Comparison of ENCODE assay signal across 1 cellular context in the genomic region with DNA sequence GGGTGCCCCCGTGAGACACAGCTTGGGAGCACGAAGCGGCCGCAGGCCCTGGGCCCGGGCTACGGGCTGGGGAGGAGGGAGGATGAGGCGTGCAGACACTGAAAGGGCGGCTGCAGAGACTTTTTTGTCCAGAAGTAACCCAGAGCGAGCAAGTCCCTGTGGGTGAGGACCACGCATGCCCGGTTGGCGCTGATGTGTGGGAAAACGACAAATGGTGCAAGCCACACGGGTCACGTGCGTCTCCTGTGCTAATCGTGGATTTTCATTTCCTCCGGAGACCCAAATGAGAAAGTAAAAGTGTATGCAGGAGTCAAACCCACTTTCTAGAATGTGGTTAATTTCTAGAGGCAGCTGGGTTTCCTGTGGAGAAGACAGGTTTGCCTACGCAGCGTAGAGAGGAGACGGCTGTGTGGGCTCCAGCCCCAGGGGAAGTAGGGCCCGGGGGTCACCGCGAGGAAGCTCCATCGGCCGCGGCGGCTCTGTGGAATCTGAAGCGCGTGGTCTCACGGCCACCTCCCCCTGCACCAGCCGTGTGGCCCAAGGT.
TF ChIP-seq lines count a peak whose summit lies in the region.

No MANE protein-coding gene starts in this region.

TF ChIP-seq in GM12878, 131 proteins besides CTCF, POLR2A, EP300 and RAD21 (continued from another document and continues in another):
- TF ChIP-seq, protein P1, sequence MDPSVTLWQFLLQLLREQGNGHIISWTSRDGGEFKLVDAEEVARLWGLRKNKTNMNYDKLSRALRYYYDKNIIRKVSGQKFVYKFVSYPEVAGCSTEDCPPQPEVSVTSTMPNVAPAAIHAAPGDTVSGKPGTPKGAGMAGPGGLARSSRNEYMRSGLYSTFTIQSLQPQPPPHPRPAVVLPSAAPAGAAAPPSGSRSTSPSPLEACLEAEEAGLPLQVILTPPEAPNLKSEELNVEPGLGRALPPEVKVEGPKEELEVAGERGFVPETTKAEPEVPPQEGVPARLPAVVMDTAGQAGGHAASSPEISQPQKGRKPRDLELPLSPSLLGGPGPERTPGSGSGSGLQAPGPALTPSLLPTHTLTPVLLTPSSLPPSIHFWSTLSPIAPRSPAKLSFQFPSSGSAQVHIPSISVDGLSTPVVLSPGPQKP (IDR thresholded peaks at IDR 0.05; ENCODE audit: low read depth, low read length), result no peak
- TF ChIP-seq, protein P2, sequence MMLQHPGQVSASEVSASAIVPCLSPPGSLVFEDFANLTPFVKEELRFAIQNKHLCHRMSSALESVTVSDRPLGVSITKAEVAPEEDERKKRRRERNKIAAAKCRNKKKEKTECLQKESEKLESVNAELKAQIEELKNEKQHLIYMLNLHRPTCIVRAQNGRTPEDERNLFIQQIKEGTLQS (IDR thresholded peaks at IDR 0.05; ENCODE audit: borderline replicate concordance, extremely low read depth, low read depth, low read length), result 0 out of 2 replicates have a peak, but pooled peaks have one; percentile 47
- TF ChIP-seq SMARCA5 (IDR thresholded peaks at IDR 0.05) (no peak), NR2C2 (IDR thresholded peaks at IDR 0.05; ENCODE audit: borderline replicate concordance, control insufficient read depth, insufficient read length, low read depth) (no peak), TCF7 (IDR thresholded peaks at IDR 0.05; ENCODE audit: borderline replicate concordance) (no peak), ASH2L (IDR thresholded peaks at IDR 0.05; ENCODE audit: borderline replicate concordance, low read depth) (no peak), EED (IDR thresholded peaks at IDR 0.05; ENCODE audit: low read depth) (0 out of 2 replicates have a peak, but pooled peaks have one; percentile 61), BCL11A (IDR thresholded peaks at IDR 0.05; ENCODE audit: low read depth, low read length) (peak; percentile 56; the same call in 1 of the 2 replicates), MEF2A (IDR thresholded peaks at IDR 0.05; ENCODE audit: insufficient read depth, low read depth, low read length) (0 out of 2 replicates have a peak, but pooled peaks have one; percentile 20), HDGF (IDR thresholded peaks at IDR 0.05) (no peak), GATAD2B (conservative IDR thresholded peaks at IDR 0.05; ENCODE audit: low read depth) (no peak), IRF4 (IDR thresholded peaks at IDR 0.05; ENCODE audit: low read depth, low read length) (no peak), NBN (IDR thresholded peaks at IDR 0.05) (peak; percentile 66; the same call in 1 of the 2 replicates), PAX5 (IDR thresholded peaks at IDR 0.05; ENCODE audit: borderline replicate concordance, low read depth, low read length) (peak; percentile 61; the same call in 1 of the 2 replicates), PML (IDR thresholded peaks at IDR 0.05; ENCODE audit: low read length) (no peak), RUNX3 (IDR thresholded peaks at IDR 0.05; ENCODE audit: low read length) (peak; percentile 97), NR2C1 (IDR thresholded peaks at IDR 0.05) (no peak), SMAD5 (IDR thresholded peaks at IDR 0.05; ENCODE audit: low read depth) (no peak), NR2F1 (conservative IDR thresholded peaks at IDR 0.05) (peak; percentile 41; the same call in 1 of the 2 replicates), MEF2B (IDR thresholded peaks at IDR 0.05; ENCODE audit: partially characterized antibody, poor library complexity, severe bottlenecking) (peak; percentile 75), NRF1 (conservative IDR thresholded peaks at IDR 0.05; ENCODE audit: low read depth, low read length) (no peak), CHD1 (IDR thresholded peaks at IDR 0.05; ENCODE audit: low read depth, low read length) (no peak), FOS (IDR thresholded peaks at IDR 0.05; ENCODE audit: borderline replicate concordance, extremely low read depth, insufficient read length) (no peak), ZNF217 (IDR thresholded peaks at IDR 0.05) (no peak), MTA2 (IDR thresholded peaks at IDR 0.05; ENCODE audit: low read depth) (peak; percentile 56; the same call in 1 of the 2 replicates), IKZF2 (IDR thresholded peaks at IDR 0.05) (peak; percentile 74 to 81; a peak in 3 of 4 replicates), NFYA (IDR thresholded peaks at IDR 0.05; ENCODE audit: borderline replicate concordance, low read depth, low read length) (no peak), MYC (IDR thresholded peaks at IDR 0.05; ENCODE audit: insufficient read depth, insufficient read length, insufficient replicate concordance, low read length, severe bottlenecking) (no peak)
- TF ChIP-seq, protein P3, sequence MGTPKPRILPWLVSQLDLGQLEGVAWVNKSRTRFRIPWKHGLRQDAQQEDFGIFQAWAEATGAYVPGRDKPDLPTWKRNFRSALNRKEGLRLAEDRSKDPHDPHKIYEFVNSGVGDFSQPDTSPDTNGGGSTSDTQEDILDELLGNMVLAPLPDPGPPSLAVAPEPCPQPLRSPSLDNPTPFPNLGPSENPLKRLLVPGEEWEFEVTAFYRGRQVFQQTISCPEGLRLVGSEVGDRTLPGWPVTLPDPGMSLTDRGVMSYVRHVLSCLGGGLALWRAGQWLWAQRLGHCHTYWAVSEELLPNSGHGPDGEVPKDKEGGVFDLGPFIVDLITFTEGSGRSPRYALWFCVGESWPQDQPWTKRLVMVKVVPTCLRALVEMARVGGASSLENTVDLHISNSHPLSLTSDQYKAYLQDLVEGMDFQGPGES (IDR thresholded peaks at IDR 0.05), result no peak
- TF ChIP-seq, protein P4, sequence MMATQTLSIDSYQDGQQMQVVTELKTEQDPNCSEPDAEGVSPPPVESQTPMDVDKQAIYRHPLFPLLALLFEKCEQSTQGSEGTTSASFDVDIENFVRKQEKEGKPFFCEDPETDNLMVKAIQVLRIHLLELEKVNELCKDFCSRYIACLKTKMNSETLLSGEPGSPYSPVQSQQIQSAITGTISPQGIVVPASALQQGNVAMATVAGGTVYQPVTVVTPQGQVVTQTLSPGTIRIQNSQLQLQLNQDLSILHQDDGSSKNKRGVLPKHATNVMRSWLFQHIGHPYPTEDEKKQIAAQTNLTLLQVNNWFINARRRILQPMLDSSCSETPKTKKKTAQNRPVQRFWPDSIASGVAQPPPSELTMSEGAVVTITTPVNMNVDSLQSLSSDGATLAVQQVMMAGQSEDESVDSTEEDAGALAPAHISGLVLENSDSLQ (IDR thresholded peaks at IDR 0.05), result no peak
- TF ChIP-seq, protein P5, sequence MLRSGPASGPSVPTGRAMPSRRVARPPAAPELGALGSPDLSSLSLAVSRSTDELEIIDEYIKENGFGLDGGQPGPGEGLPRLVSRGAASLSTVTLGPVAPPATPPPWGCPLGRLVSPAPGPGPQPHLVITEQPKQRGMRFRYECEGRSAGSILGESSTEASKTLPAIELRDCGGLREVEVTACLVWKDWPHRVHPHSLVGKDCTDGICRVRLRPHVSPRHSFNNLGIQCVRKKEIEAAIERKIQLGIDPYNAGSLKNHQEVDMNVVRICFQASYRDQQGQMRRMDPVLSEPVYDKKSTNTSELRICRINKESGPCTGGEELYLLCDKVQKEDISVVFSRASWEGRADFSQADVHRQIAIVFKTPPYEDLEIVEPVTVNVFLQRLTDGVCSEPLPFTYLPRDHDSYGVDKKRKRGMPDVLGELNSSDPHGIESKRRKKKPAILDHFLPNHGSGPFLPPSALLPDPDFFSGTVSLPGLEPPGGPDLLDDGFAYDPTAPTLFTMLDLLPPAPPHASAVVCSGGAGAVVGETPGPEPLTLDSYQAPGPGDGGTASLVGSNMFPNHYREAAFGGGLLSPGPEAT (IDR thresholded peaks at IDR 0.05; ENCODE audit: low read depth), result peak; percentile 62; the same call in 1 of the 2 replicates
- TF ChIP-seq, protein P6, sequence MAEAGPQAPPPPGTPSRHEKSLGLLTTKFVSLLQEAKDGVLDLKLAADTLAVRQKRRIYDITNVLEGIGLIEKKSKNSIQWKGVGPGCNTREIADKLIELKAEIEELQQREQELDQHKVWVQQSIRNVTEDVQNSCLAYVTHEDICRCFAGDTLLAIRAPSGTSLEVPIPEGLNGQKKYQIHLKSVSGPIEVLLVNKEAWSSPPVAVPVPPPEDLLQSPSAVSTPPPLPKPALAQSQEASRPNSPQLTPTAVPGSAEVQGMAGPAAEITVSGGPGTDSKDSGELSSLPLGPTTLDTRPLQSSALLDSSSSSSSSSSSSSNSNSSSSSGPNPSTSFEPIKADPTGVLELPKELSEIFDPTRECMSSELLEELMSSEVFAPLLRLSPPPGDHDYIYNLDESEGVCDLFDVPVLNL (IDR thresholded peaks at IDR 0.05; ENCODE audit: low read depth, low read length), result no peak
- TF ChIP-seq, protein P7, sequence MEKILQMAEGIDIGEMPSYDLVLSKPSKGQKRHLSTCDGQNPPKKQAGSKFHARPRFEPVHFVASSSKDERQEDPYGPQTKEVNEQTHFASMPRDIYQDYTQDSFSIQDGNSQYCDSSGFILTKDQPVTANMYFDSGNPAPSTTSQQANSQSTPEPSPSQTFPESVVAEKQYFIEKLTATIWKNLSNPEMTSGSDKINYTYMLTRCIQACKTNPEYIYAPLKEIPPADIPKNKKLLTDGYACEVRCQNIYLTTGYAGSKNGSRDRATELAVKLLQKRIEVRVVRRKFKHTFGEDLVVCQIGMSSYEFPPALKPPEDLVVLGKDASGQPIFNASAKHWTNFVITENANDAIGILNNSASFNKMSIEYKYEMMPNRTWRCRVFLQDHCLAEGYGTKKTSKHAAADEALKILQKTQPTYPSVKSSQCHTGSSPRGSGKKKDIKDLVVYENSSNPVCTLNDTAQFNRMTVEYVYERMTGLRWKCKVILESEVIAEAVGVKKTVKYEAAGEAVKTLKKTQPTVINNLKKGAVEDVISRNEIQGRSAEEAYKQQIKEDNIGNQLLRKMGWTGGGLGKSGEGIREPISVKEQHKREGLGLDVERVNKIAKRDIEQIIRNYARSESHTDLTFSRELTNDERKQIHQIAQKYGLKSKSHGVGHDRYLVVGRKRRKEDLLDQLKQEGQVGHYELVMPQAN (conservative IDR thresholded peaks at IDR 0.05), result no peak
- TF ChIP-seq, protein P8, sequence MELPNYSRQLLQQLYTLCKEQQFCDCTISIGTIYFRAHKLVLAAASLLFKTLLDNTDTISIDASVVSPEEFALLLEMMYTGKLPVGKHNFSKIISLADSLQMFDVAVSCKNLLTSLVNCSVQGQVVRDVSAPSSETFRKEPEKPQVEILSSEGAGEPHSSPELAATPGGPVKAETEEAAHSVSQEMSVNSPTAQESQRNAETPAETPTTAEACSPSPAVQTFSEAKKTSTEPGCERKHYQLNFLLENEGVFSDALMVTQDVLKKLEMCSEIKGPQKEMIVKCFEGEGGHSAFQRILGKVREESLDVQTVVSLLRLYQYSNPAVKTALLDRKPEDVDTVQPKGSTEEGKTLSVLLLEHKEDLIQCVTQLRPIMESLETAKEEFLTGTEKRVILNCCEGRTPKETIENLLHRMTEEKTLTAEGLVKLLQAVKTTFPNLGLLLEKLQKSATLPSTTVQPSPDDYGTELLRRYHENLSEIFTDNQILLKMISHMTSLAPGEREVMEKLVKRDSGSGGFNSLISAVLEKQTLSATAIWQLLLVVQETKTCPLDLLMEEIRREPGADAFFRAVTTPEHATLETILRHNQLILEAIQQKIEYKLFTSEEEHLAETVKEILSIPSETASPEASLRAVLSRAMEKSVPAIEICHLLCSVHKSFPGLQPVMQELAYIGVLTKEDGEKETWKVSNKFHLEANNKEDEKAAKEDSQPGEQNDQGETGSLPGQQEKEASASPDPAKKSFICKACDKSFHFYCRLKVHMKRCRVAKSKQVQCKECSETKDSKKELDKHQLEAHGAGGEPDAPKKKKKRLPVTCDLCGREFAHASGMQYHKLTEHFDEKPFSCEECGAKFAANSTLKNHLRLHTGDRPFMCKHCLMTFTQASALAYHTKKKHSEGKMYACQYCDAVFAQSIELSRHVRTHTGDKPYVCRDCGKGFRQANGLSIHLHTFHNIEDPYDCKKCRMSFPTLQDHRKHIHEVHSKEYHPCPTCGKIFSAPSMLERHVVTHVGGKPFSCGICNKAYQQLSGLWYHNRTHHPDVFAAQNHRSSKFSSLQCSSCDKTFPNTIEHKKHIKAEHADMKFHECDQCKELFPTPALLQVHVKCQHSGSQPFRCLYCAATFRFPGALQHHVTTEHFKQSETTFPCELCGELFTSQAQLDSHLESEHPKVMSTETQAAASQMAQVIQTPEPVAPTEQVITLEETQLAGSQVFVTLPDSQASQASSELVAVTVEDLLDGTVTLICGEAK (IDR thresholded peaks at IDR 0.05; ENCODE audit: borderline replicate concordance), result 0 out of 2 replicates have a peak, but pooled peaks have one; percentile 10
- TF ChIP-seq, protein P9, sequence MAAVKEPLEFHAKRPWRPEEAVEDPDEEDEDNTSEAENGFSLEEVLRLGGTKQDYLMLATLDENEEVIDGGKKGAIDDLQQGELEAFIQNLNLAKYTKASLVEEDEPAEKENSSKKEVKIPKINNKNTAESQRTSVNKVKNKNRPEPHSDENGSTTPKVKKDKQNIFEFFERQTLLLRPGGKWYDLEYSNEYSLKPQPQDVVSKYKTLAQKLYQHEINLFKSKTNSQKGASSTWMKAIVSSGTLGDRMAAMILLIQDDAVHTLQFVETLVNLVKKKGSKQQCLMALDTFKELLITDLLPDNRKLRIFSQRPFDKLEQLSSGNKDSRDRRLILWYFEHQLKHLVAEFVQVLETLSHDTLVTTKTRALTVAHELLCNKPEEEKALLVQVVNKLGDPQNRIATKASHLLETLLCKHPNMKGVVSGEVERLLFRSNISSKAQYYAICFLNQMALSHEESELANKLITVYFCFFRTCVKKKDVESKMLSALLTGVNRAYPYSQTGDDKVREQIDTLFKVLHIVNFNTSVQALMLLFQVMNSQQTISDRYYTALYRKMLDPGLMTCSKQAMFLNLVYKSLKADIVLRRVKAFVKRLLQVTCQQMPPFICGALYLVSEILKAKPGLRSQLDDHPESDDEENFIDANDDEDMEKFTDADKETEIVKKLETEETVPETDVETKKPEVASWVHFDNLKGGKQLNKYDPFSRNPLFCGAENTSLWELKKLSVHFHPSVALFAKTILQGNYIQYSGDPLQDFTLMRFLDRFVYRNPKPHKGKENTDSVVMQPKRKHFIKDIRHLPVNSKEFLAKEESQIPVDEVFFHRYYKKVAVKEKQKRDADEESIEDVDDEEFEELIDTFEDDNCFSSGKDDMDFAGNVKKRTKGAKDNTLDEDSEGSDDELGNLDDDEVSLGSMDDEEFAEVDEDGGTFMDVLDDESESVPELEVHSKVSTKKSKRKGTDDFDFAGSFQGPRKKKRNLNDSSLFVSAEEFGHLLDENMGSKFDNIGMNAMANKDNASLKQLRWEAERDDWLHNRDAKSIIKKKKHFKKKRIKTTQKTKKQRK (IDR thresholded peaks at IDR 0.05; ENCODE audit: low read depth, low read length), result no peak
- TF ChIP-seq, protein P10, sequence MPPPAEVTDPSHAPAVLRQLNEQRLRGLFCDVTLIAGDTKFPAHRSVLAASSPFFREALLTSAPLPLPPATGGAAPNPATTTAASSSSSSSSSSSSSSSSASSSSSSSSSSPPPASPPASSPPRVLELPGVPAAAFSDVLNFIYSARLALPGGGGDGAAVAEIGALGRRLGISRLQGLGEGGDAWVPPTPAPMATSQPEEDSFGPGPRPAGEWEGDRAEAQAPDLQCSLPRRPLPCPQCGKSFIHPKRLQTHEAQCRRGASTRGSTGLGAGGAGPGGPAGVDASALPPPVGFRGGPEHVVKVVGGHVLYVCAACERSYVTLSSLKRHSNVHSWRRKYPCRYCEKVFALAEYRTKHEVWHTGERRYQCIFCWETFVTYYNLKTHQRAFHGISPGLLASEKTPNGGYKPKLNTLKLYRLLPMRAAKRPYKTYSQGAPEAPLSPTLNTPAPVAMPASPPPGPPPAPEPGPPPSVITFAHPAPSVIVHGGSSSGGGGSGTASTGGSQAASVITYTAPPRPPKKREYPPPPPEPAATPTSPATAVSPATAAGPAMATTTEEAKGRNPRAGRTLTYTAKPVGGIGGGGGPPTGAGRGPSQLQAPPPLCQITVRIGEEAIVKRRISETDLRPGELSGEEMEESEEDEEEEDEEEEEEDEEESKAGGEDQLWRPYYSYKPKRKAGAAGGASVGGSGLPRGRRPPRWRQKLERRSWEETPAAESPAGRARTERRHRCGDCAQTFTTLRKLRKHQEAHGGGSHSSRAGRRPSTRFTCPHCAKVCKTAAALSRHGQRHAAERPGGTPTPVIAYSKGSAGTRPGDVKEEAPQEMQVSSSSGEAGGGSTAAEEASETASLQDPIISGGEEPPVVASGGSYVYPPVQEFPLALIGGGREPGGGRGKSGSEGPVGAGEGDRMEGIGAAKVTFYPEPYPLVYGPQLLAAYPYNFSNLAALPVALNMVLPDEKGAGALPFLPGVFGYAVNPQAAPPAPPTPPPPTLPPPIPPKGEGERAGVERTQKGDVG (CRISPR knock-in tag; IDR thresholded peaks at IDR 0.05), result no peak
